1 cellular context compared by ENCODE assay signal in genomic region chr19:45324349-45324907, GRCh38.
A peak's percentile ranks its signal among the peaks of the same experiment; 100 is the strongest.
TF ChIP-seq lines count a peak whose summit lies in the region.

No MANE protein-coding gene starts in this region.

TF ChIP-seq in K562, 482 proteins besides CTCF, POLR2A, EP300 and RAD21:
- TF ChIP-seq PHF20 (IDR thresholded peaks at IDR 0.05; ENCODE audit: partially characterized antibody) (no peak), MBD2 (IDR thresholded peaks at IDR 0.05; ENCODE audit: borderline replicate concordance, low read depth) (no peak), ZNF584 (CRISPR knock-in tag; IDR thresholded peaks at IDR 0.05; ENCODE audit: low read depth) (no peak), SOX6 (IDR thresholded peaks at IDR 0.05) (no peak), KLF10 (CRISPR knock-in tag; IDR thresholded peaks at IDR 0.05) (no peak)
- TF ChIP-seq, protein P1, sequence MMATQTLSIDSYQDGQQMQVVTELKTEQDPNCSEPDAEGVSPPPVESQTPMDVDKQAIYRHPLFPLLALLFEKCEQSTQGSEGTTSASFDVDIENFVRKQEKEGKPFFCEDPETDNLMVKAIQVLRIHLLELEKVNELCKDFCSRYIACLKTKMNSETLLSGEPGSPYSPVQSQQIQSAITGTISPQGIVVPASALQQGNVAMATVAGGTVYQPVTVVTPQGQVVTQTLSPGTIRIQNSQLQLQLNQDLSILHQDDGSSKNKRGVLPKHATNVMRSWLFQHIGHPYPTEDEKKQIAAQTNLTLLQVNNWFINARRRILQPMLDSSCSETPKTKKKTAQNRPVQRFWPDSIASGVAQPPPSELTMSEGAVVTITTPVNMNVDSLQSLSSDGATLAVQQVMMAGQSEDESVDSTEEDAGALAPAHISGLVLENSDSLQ (IDR thresholded peaks at IDR 0.05), result peak; percentile 55; the same call in 1 of the 2 replicates
TF ChIP-seq in K562: peak in this region for 1.
